In genomic region chr14:68409355-68409754, GRCh38 we compare ENCODE assay signal across 14 cellular contexts.
DNase-seq lines count a peak whose midpoint lies in the region; ATAC-seq and TF ChIP-seq lines count a peak whose summit lies in the region.
"Had no signal": no experiment of that assay in that cellular context is flagged by ENCODE, and none has a peak within 500 bp of the region (broad histone marks: within the 10 kb centered on the region; RNA-seq: fewer than 3 reads in every experiment).

No MANE protein-coding gene starts in this region.

- H3K4me1 ChIP-seq in urinary bladder (ENCODE audit: insufficient read depth) (no peaks in the 10 kb centered on the region), GM23338 (ENCODE audit: insufficient read depth) (no peaks in the 10 kb centered on the region)

- peak overlapping the region; percentile 87 for H3K27ac Mint-ChIP-seq in T-helper 17 cell
- H3K27ac Mint-ChIP-seq in GM23338: no peak overlapping the region; the same call in 1 of the 2 replicates
- H3K27ac Mint-ChIP-seq in activated naive CD4-positive, alpha-beta T cell treated with anti-CD3 and anti-CD28 coated beads for 36 hours: no peak overlapping the region
- H3K27ac Mint-ChIP-seq: activated naive CD8-positive, alpha-beta T cell treated with anti-CD3 and anti-CD28 coated beads, Interleukin-2, amount 10 ng/mL, durations not matched to agents 7 days and 5 days; WTC11 had no signal

- H3K27ac ChIP-seq in urinary bladder (ENCODE audit: low read depth) (peak overlapping the region; percentile 28), GM23338 (ENCODE audit: low read depth) (no peak overlapping the region)
- H3K27ac ChIP-seq: epithelial cell of prostate had no signal

- intact Hi-C loops in Right ventricle myocardium superior (cut with DNase I) (no loop called here), cardiac septum (cut with DNase I) (no loop called here)
- intact Hi-C loops in activated naive CD4-positive, alpha-beta T cell treated with anti-CD3 and anti-CD28 coated beads for 36 hours (cut with micrococcal nuclease): loop anchor here (2.0 to 10.0 kb wide), 3 partner anchors 379 to 475 kb away; no protein-coding TSS in a partner anchor

- H3K27me3 Mint-ChIP-seq in T-helper 17 cell: no peaks in the 10 kb centered on the region
- peaks cover 2% of the 10 kb centered on the region for H3K27me3 Mint-ChIP-seq in GM23338 (ENCODE audit: insufficient read depth, low read depth, poor library complexity)
- no peaks in the 10 kb centered on the region for H3K27me3 Mint-ChIP-seq in activated naive CD4-positive, alpha-beta T cell treated with anti-CD3 and anti-CD28 coated beads for 36 hours (ENCODE audit: low read depth)
- H3K27me3 Mint-ChIP-seq: activated naive CD8-positive, alpha-beta T cell treated with anti-CD3 and anti-CD28 coated beads, Interleukin-2, amount 10 ng/mL, durations not matched to agents 7 days and 5 days had no signal

- ATAC-seq in Right ventricle myocardium superior (ENCODE audit: poor library complexity) (peak; percentile 22), T-helper 17 cell (no peak), left lobe of liver (peak; percentile 27), GM23338 (no peak)
- ATAC-seq: WTC11 had no signal

- DNase-seq in Right ventricle myocardium superior: no peak
- no peak for DNase-seq in cardiac septum (ENCODE audit: low spot score)
- DNase-seq in T-helper 17 cell: no peak
- DNase-seq in left lobe of liver (ENCODE audit: low spot score): no peak
- DNase-seq in GM23338 (ENCODE audit: low spot score): no peak
- no peak for DNase-seq in activated naive CD4-positive, alpha-beta T cell treated with anti-CD3 and anti-CD28 coated beads for 36 hours
- no peak for DNase-seq in NCI-H146 treated with DMSO at 0.1 percent for 48 hours (lab: John Stamatoyannopoulos, UW; ENCODE audit: unreplicated experiment)
- DNase-seq: activated CD8-positive, alpha-beta memory T cell treated with anti-CD3 and anti-CD28 coated beads, Interleukin-2, amount 50 U/mL, for 4 hours; activated naive CD8-positive, alpha-beta T cell treated with anti-CD3 and anti-CD28 coated beads, Interleukin-2, amount 10 ng/mL, durations not matched to agents 7 days and 5 days; DMS79; NCI-H82 had no signal

- CTCF ChIA-PET in activated naive CD4-positive, alpha-beta T cell treated with anti-CD3 and anti-CD28 coated beads for 36 hours (lab: Charles Lee): interaction anchor here (0.5 to 1.3 kb wide), 4 partner anchors 19 to 883 kb away, joined by 3 to 8 read pairs (median 6); no protein-coding TSS in a partner anchor

- H3K36me3 Mint-ChIP-seq in T-helper 17 cell (ENCODE audit: low read depth): no peaks in the 10 kb centered on the region
- H3K36me3 Mint-ChIP-seq in GM23338 (ENCODE audit: low read depth): no peaks in the 10 kb centered on the region
- no peaks in the 10 kb centered on the region for H3K36me3 Mint-ChIP-seq in activated naive CD4-positive, alpha-beta T cell treated with anti-CD3 and anti-CD28 coated beads for 36 hours (ENCODE audit: low read depth)
- H3K36me3 Mint-ChIP-seq: activated naive CD8-positive, alpha-beta T cell treated with anti-CD3 and anti-CD28 coated beads, Interleukin-2, amount 10 ng/mL, durations not matched to agents 7 days and 5 days; WTC11 had no signal

- no peaks in the 10 kb centered on the region for H3K27me3 ChIP-seq in GM23338 (ENCODE audit: insufficient read depth)

- H3K79me2 ChIP-seq in GM23338 (replicated peaks; ENCODE audit: insufficient read depth): no peaks in the 10 kb centered on the region

- no peaks in the 10 kb centered on the region for H3F3A ChIP-seq in GM23338 (replicated peaks; ENCODE audit: low read depth)

- H3K4me1 Mint-ChIP-seq in T-helper 17 cell (peaks cover 32% of the 10 kb centered on the region), GM23338 (peaks cover 12% of the 10 kb centered on the region)
- H3K4me1 Mint-ChIP-seq in activated naive CD4-positive, alpha-beta T cell treated with anti-CD3 and anti-CD28 coated beads for 36 hours (ENCODE audit: low read depth): peaks cover 18% of the 10 kb centered on the region

- H2AFZ ChIP-seq in GM23338: no peak overlapping the region

- no peaks in the 10 kb centered on the region for H3K9me3 ChIP-seq in T-helper 17 cell (ENCODE audit: control insufficient read depth, low read length, poor library complexity, severe bottlenecking)

- no peak overlapping the region for H3K4me3 ChIP-seq in urinary bladder (ENCODE audit: low read depth, low read length)
- no peak overlapping the region for H3K4me3 ChIP-seq in GM23338

- H3K36me3 ChIP-seq in urinary bladder (ENCODE audit: insufficient read depth): no peaks in the 10 kb centered on the region
- no peaks in the 10 kb centered on the region for H3K36me3 ChIP-seq in GM23338 (ENCODE audit: insufficient read depth)

- no peaks in the 10 kb centered on the region; the same call in 2 of the 3 replicates for H3K9me3 Mint-ChIP-seq in GM23338
- no peaks in the 10 kb centered on the region for H3K9me3 Mint-ChIP-seq in activated naive CD4-positive, alpha-beta T cell treated with anti-CD3 and anti-CD28 coated beads for 36 hours
- H3K9me3 Mint-ChIP-seq: activated naive CD8-positive, alpha-beta T cell treated with anti-CD3 and anti-CD28 coated beads, Interleukin-2, amount 10 ng/mL, durations not matched to agents 7 days and 5 days; WTC11 had no signal

- H4K20me1 ChIP-seq in GM23338 (replicated peaks; ENCODE audit: insufficient read depth): no peaks in the 10 kb centered on the region

- H3K9me2 ChIP-seq in GM23338 (ENCODE audit: insufficient read depth): no peaks in the 10 kb centered on the region

- TF ChIP-seq CTCF in GM23338 (conservative IDR thresholded peaks at IDR 0.05; ENCODE audit: low read depth in 2 of 2): no peak

- no peak overlapping the region for H3K4me2 ChIP-seq in GM23338

- peak overlapping the region; percentile 64 for H3K4me3 Mint-ChIP-seq in T-helper 17 cell
- H3K4me3 Mint-ChIP-seq in GM23338: no peak overlapping the region
- H3K4me3 Mint-ChIP-seq in activated naive CD4-positive, alpha-beta T cell treated with anti-CD3 and anti-CD28 coated beads for 36 hours: no peak overlapping the region
- H3K4me3 Mint-ChIP-seq: activated naive CD8-positive, alpha-beta T cell treated with anti-CD3 and anti-CD28 coated beads, Interleukin-2, amount 10 ng/mL, durations not matched to agents 7 days and 5 days; WTC11 had no signal

TF ChIP-seq in GM23338, 12 proteins besides CTCF, POLR2A, EP300 and RAD21 (continues in another document):
- TF ChIP-seq STAT1 (IDR thresholded peaks at IDR 0.05; ENCODE audit: unreplicated experiment) (no peak), EZH2 (IDR thresholded peaks at IDR 0.05; ENCODE audit: low read depth, unreplicated experiment) (no peak), EZH2phosphoT487 (IDR thresholded peaks at IDR 0.05; ENCODE audit: unreplicated experiment) (no peak), ZNF331 (CRISPR knock-in tag; IDR thresholded peaks at IDR 0.05; ENCODE audit: low read depth) (no peak), CREB1 (CRISPR knock-in tag; IDR thresholded peaks at IDR 0.05; ENCODE audit: low read depth) (no peak), NANOG (IDR thresholded peaks at IDR 0.05; ENCODE audit: borderline replicate concordance) (no peak)
- TF ChIP-seq, protein P1, sequence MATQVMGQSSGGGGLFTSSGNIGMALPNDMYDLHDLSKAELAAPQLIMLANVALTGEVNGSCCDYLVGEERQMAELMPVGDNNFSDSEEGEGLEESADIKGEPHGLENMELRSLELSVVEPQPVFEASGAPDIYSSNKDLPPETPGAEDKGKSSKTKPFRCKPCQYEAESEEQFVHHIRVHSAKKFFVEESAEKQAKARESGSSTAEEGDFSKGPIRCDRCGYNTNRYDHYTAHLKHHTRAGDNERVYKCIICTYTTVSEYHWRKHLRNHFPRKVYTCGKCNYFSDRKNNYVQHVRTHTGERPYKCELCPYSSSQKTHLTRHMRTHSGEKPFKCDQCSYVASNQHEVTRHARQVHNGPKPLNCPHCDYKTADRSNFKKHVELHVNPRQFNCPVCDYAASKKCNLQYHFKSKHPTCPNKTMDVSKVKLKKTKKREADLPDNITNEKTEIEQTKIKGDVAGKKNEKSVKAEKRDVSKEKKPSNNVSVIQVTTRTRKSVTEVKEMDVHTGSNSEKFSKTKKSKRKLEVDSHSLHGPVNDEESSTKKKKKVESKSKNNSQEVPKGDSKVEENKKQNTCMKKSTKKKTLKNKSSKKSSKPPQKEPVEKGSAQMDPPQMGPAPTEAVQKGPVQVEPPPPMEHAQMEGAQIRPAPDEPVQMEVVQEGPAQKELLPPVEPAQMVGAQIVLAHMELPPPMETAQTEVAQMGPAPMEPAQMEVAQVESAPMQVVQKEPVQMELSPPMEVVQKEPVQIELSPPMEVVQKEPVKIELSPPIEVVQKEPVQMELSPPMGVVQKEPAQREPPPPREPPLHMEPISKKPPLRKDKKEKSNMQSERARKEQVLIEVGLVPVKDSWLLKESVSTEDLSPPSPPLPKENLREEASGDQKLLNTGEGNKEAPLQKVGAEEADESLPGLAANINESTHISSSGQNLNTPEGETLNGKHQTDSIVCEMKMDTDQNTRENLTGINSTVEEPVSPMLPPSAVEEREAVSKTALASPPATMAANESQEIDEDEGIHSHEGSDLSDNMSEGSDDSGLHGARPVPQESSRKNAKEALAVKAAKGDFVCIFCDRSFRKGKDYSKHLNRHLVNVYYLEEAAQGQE (IDR thresholded peaks at IDR 0.05; ENCODE audit: unreplicated experiment): no peak

Comparison
In these comparisons a context has a peak if more than half of its experiments do, and no peak if none do; other contexts are left out.
1. ATAC-seq: peak in Right ventricle myocardium superior (single experiment) and left lobe of liver (single experiment); none in T-helper 17 cell (single experiment) and GM23338 (single experiment).